8 cellular contexts compared by ENCODE assay signal in genomic region chr19:13849991-13850909, GRCh38. TPM values are rescaled to one million over a fixed set of nuclear protein-coding genes. Genes with fewer than 3 reads are reported as not detected.
DNase-seq lines count a peak whose midpoint lies in the region; ATAC-seq and TF ChIP-seq lines count a peak whose summit lies in the region.

No MANE protein-coding gene starts in this region.

- H3K4me1 Mint-ChIP-seq in activated CD8-positive, alpha-beta memory T cell treated with anti-CD3 and anti-CD28 coated beads, Interleukin-2, amount 10 ng/mL, durations not matched to agents 7 days and 5 days: peaks cover 31% of the 10 kb centered on the region
- H3K4me1 Mint-ChIP-seq in endothelial cell (ENCODE audit: unreplicated experiment): peaks cover 11% of the 10 kb centered on the region
- H3K4me1 Mint-ChIP-seq in stimulated activated effector memory CD8-positive, alpha-beta T cell treated with anti-CD3 and anti-CD28 coated beads, Interleukin-12 subunit alpha, Interleukin-12 subunit beta, amount 100 ng/mL, for 72 hours: peaks cover 45% of the 10 kb centered on the region

- H3K27me3 Mint-ChIP-seq in activated CD8-positive, alpha-beta memory T cell treated with anti-CD3 and anti-CD28 coated beads, Interleukin-2, amount 10 ng/mL, durations not matched to agents 7 days and 5 days: no peaks in the 10 kb centered on the region
- peaks cover 21% of the 10 kb centered on the region for H3K27me3 Mint-ChIP-seq in endothelial cell (ENCODE audit: unreplicated experiment)

- TF ChIP-seq CTCF in GM10266 (IDR thresholded peaks at IDR 0.05; ENCODE audit: control insufficient read depth, insufficient read depth, low read depth, missing control alignments): no peak
- no peak for TF ChIP-seq CTCF in endothelial cell (IDR thresholded peaks at IDR 0.05; ENCODE audit: unreplicated experiment)

- DNase-seq in GM10266 (ENCODE audit: extremely low spot score) (peak; percentile 80), NCI-H446 (lab: John Stamatoyannopoulos, UW) (peak; percentile 58 to 89), endothelial cell (ENCODE audit: low spot score) (peak; percentile 81), medulla oblongata (ENCODE audit: extremely low spot score) (peak; percentile 66), NCI-H187 treated with DMSO at 0.1 percent for 48 hours (lab: John Stamatoyannopoulos, UW) (no peak)
- peak; percentile 77 for DNase-seq in activated CD8-positive, alpha-beta memory T cell treated with anti-CD3 and anti-CD28 coated beads, Interleukin-2, amount 10 ng/mL, durations not matched to agents 7 days and 5 days
- DNase-seq in stimulated activated effector memory CD8-positive, alpha-beta T cell treated with anti-CD3 and anti-CD28 coated beads, Interleukin-12 subunit alpha, Interleukin-12 subunit beta, amount 100 ng/mL, for 72 hours (ENCODE audit: low spot score in 2 of 2): peak; percentile 70 to 88
- no peak for DNase-seq in effector CD8-positive, alpha-beta T cell (lab: John Stamatoyannopoulos, UW)

- peak overlapping the region; percentile 75 for H3K27ac Mint-ChIP-seq in activated CD8-positive, alpha-beta memory T cell treated with anti-CD3 and anti-CD28 coated beads, Interleukin-2, amount 10 ng/mL, durations not matched to agents 7 days and 5 days
- peak overlapping the region; percentile 92 for H3K27ac Mint-ChIP-seq in endothelial cell (ENCODE audit: unreplicated experiment)
- peak overlapping the region; percentile 100 for H3K27ac Mint-ChIP-seq in stimulated activated effector memory CD8-positive, alpha-beta T cell treated with anti-CD3 and anti-CD28 coated beads, Interleukin-12 subunit alpha, Interleukin-12 subunit beta, amount 100 ng/mL, for 72 hours

- H3K9me3 Mint-ChIP-seq in activated CD8-positive, alpha-beta memory T cell treated with anti-CD3 and anti-CD28 coated beads, Interleukin-2, amount 10 ng/mL, durations not matched to agents 7 days and 5 days (ENCODE audit: low read depth): no peaks in the 10 kb centered on the region
- no peaks in the 10 kb centered on the region for H3K9me3 Mint-ChIP-seq in endothelial cell (ENCODE audit: unreplicated experiment)
- no peaks in the 10 kb centered on the region for H3K9me3 Mint-ChIP-seq in stimulated activated effector memory CD8-positive, alpha-beta T cell treated with anti-CD3 and anti-CD28 coated beads, Interleukin-12 subunit alpha, Interleukin-12 subunit beta, amount 100 ng/mL, for 72 hours

- ATAC-seq in activated CD8-positive, alpha-beta memory T cell treated with anti-CD3 and anti-CD28 coated beads, Interleukin-2, amount 10 ng/mL, durations not matched to agents 7 days and 5 days: peak; percentile 7
- peak; percentile 17 for ATAC-seq in stimulated activated effector memory CD8-positive, alpha-beta T cell treated with anti-CD3 and anti-CD28 coated beads, Interleukin-12 subunit alpha, Interleukin-12 subunit beta, amount 100 ng/mL, for 72 hours

- H3K4me3 Mint-ChIP-seq in activated CD8-positive, alpha-beta memory T cell treated with anti-CD3 and anti-CD28 coated beads, Interleukin-2, amount 10 ng/mL, durations not matched to agents 7 days and 5 days: peak overlapping the region; percentile 51
- no peak overlapping the region for H3K4me3 Mint-ChIP-seq in endothelial cell (ENCODE audit: unreplicated experiment)
- peak overlapping the region; percentile 73 for H3K4me3 Mint-ChIP-seq in stimulated activated effector memory CD8-positive, alpha-beta T cell treated with anti-CD3 and anti-CD28 coated beads, Interleukin-12 subunit alpha, Interleukin-12 subunit beta, amount 100 ng/mL, for 72 hours

- H3K36me3 Mint-ChIP-seq in activated CD8-positive, alpha-beta memory T cell treated with anti-CD3 and anti-CD28 coated beads, Interleukin-2, amount 10 ng/mL, durations not matched to agents 7 days and 5 days: no peaks in the 10 kb centered on the region
- H3K36me3 Mint-ChIP-seq in endothelial cell (ENCODE audit: low read depth, unreplicated experiment): no peaks in the 10 kb centered on the region
- H3K36me3 Mint-ChIP-seq in stimulated activated effector memory CD8-positive, alpha-beta T cell treated with anti-CD3 and anti-CD28 coated beads, Interleukin-12 subunit alpha, Interleukin-12 subunit beta, amount 100 ng/mL, for 72 hours: peaks cover 47% of the 10 kb centered on the region

- CTCF ChIA-PET in activated CD8-positive, alpha-beta memory T cell treated with anti-CD3 and anti-CD28 coated beads, Interleukin-2, amount 10 ng/mL, durations not matched to agents 7 days and 5 days (lab: Charles Lee): interaction anchor here (1.1 to 9.2 kb wide), 4 partner anchors 12 to 67 kb away, joined by 3 to 91 read pairs (median 12); no protein-coding TSS in a partner anchor

RNA-seq across cellular contexts. Expression of gene NANOS3, which starts 26.7 kb away (rescaled TPM):
- total RNA-seq in activated CD8-positive, alpha-beta memory T cell treated with anti-CD3 and anti-CD28 coated beads, Interleukin-2, amount 10 ng/mL, durations not matched to agents 7 days and 5 days: 1 to 10 TPM; 1.1 to 2.8 TPM
- total RNA-seq in endothelial cell (ENCODE audit: unreplicated experiment): 0.69 TPM

RNA-seq across cellular contexts. Expression of gene ZSWIM4, which starts 55.0 kb away (rescaled TPM):
- total RNA-seq in activated CD8-positive, alpha-beta memory T cell treated with anti-CD3 and anti-CD28 coated beads, Interleukin-2, amount 10 ng/mL, durations not matched to agents 7 days and 5 days: 1 to 10 TPM; 8.1 to 8.4 TPM
- 43.7 TPM for total RNA-seq in endothelial cell (ENCODE audit: unreplicated experiment)

RNA-seq across cellular contexts. Expression of gene BRME1, which starts 55.7 kb away (rescaled TPM):
- total RNA-seq in activated CD8-positive, alpha-beta memory T cell treated with anti-CD3 and anti-CD28 coated beads, Interleukin-2, amount 10 ng/mL, durations not matched to agents 7 days and 5 days: 1 to 10 TPM; 4.1 to 4.4 TPM
- 3.4 TPM for total RNA-seq in endothelial cell (ENCODE audit: unreplicated experiment)

RNA-seq across cellular contexts. Expression of gene CC2D1A, which starts 55.8 kb away (rescaled TPM):
- total RNA-seq in activated CD8-positive, alpha-beta memory T cell treated with anti-CD3 and anti-CD28 coated beads, Interleukin-2, amount 10 ng/mL, durations not matched to agents 7 days and 5 days: 10 to 100 TPM; 34.0 to 35.1 TPM
- total RNA-seq in endothelial cell (ENCODE audit: unreplicated experiment): 17.1 TPM

Comparison
In these comparisons a context has a peak if more than half of its experiments do, and no peak if none do; other contexts are left out.
1. DNase-seq: peak in GM10266 (single experiment), NCI-H446 (2 of 2), activated CD8-positive, alpha-beta memory T cell treated with anti-CD3 and anti-CD28 coated beads, Interleukin-2, amount 10 ng/mL, durations not matched to agents 7 days and 5 days (single experiment), endothelial cell (single experiment), medulla oblongata (single experiment) and stimulated activated effector memory CD8-positive, alpha-beta T cell treated with anti-CD3 and anti-CD28 coated beads, Interleukin-12 subunit alpha, Interleukin-12 subunit beta, amount 100 ng/mL, for 72 hours (2 of 2); none in NCI-H187 treated with DMSO at 0.1 percent for 48 hours (single experiment) and effector CD8-positive, alpha-beta T cell (single experiment).
2. Peak in every context shown above with its lines, with median percentiles within 50 percentile points of each other: H3K27ac Mint-ChIP-seq.